Comparison of ENCODE assay signal across 21 cellular contexts in genomic region chr6:74044417-74045096, GRCh38.
DNase-seq lines count a peak whose midpoint lies in the region; ATAC-seq and TF ChIP-seq lines count a peak whose summit lies in the region.
"Had no signal": no experiment of that assay in that cellular context is flagged by ENCODE, and none has a peak within 500 bp of the region (broad histone marks: within the 10 kb centered on the region; RNA-seq: fewer than 3 reads in every experiment).

No MANE protein-coding gene starts in this region.

- H3K27ac ChIP-seq in testis: no peak overlapping the region
- H3K27ac ChIP-seq: cardiac muscle cell, upper lobe of left lung had no signal

- no peaks in the 10 kb centered on the region for H3K27me3 Mint-ChIP-seq in HFFc6 (ENCODE audit: insufficient read depth)

- no peaks in the 10 kb centered on the region for H3K9me3 Mint-ChIP-seq in HFFc6

- peaks cover 27% of the 10 kb centered on the region for H3K4me1 Mint-ChIP-seq in HFFc6 (ENCODE audit: low read depth)
- H3K4me1 Mint-ChIP-seq: activated naive CD4-positive, alpha-beta T cell treated with anti-CD3 and anti-CD28 coated beads, Interleukin-2, amount 50 U/mL, for 24 hours; natural killer cell had no signal

- 60 to 69% methylated on average over 3 of the region's 3 CpGs for WGBS in testis, 2 donors

- TF ChIP-seq CTCF in HFFc6 (IDR thresholded peaks at IDR 0.05): no peak
- no peak for TF ChIP-seq CTCF in cardiac fibroblast (IDR thresholded peaks at IDR 0.05; ENCODE audit: low read depth, low read length)
- TF ChIP-seq CTCF in testis (IDR thresholded peaks at IDR 0.05): no peak

- intact Hi-C loops in testis (cut with DNase I; ENCODE audit: low total_unique reads): no loop called here

- DNase-seq in A172 (ENCODE audit: low spot score): peak; percentile 38
- DNase-seq in HFFc6: peak; percentile 9
- peak; percentile 49 to 55 for DNase-seq in cardiac fibroblast (ENCODE audit: low read depth in 2 of 2)
- DNase-seq in iris pigment epithelial cell (ENCODE audit: low read depth): peak; percentile 5
- DNase-seq in testis: no peak
- no peak for DNase-seq in NCI-H1694 (lab: John Stamatoyannopoulos, UW)
- DNase-seq: activated CD4-positive, alpha-beta T cell treated with anti-CD3 and anti-CD28 coated beads for 1 hour; GOT3; head of caudate nucleus; Kasumi-1; left colon; natural killer cell; NCI-H1930; NCI-H526; retina; T-helper 2 cell; upper lobe of left lung had no signal

- no peaks in the 10 kb centered on the region for H3K4me1 ChIP-seq in testis
- H3K4me1 ChIP-seq: upper lobe of left lung had no signal

- H3K36me3 ChIP-seq in testis (ENCODE audit: low read depth, missing control alignments): no peaks in the 10 kb centered on the region
- H3K36me3 ChIP-seq: cardiac muscle cell, upper lobe of left lung had no signal

- ATAC-seq in HG03442 (IDR thresholded peaks at IDR 0.05; ENCODE audit: unreplicated experiment): no peak
- ATAC-seq in GM21529 (IDR thresholded peaks at IDR 0.05; ENCODE audit: unreplicated experiment): no peak
- ATAC-seq: left colon, natural killer cell had no signal

- H3K27ac Mint-ChIP-seq in HFFc6: no peak overlapping the region
- H3K27ac Mint-ChIP-seq: activated naive CD4-positive, alpha-beta T cell treated with anti-CD3 and anti-CD28 coated beads, Interleukin-2, amount 50 U/mL, for 24 hours; natural killer cell had no signal

- no peak overlapping the region for H3K4me3 Mint-ChIP-seq in HFFc6
- H3K4me3 Mint-ChIP-seq: activated naive CD4-positive, alpha-beta T cell treated with anti-CD3 and anti-CD28 coated beads, Interleukin-2, amount 50 U/mL, for 24 hours; natural killer cell had no signal

- no peak for TF ChIP-seq POLR2A in testis (IDR thresholded peaks at IDR 0.05)

- H3K27me3 ChIP-seq in testis: no peaks in the 10 kb centered on the region
- H3K27me3 ChIP-seq: cardiac muscle cell, upper lobe of left lung had no signal

- no peak overlapping the region for H3K4me3 ChIP-seq in cardiac fibroblast (replicated peaks in 1 of 2; ENCODE audit: low read depth in 2 of 2, low read length in 2 of 2)
- H3K4me3 ChIP-seq in testis: no peak overlapping the region
- H3K4me3 ChIP-seq: cardiac muscle cell, upper lobe of left lung had no signal

- H3K9me3 ChIP-seq in testis: no peaks in the 10 kb centered on the region
- H3K9me3 ChIP-seq: upper lobe of left lung had no signal

- no peaks in the 10 kb centered on the region for H3K36me3 Mint-ChIP-seq in HFFc6 (ENCODE audit: low read depth)
- H3K36me3 Mint-ChIP-seq: activated naive CD4-positive, alpha-beta T cell treated with anti-CD3 and anti-CD28 coated beads, Interleukin-2, amount 50 U/mL, for 24 hours; natural killer cell had no signal

Comparison
In these comparisons a context has a peak if more than half of its experiments do, and no peak if none do; other contexts are left out.
1. DNase-seq: peak in A172 (single experiment), HFFc6 (single experiment), cardiac fibroblast (2 of 2) and iris pigment epithelial cell (single experiment); none in testis (single experiment) and NCI-H1694 (single experiment).